In the genomic region with DNA sequence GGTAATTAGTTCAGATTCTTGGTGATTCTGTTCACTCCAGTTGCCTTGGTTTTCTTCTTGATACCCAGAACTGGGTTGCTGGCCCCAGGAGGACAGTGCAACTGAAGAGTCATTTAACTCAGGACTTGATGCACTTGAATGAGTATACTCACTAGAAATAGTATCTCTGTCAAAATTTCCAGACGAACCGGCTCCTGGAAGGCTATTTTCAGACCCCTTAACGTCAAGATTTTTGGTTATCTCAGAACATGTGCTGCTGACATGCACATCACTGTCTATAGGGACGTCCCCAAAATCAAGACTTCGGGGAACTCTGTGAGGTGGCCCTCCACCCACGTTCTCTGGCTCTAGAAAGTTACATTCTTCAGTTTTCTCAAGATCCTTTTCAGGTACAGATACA, we compare ENCODE assay signal across 21 cellular contexts. TPM values are rescaled to one million over a fixed set of nuclear protein-coding genes. Genes with fewer than 3 reads are reported as not detected.
DNase-seq lines count a peak whose midpoint lies in the region; ATAC-seq and TF ChIP-seq lines count a peak whose summit lies in the region.
"Had no signal": no experiment of that assay in that cellular context is flagged by ENCODE, and none has a peak within 500 bp of the region (broad histone marks: within the 10 kb centered on the region; RNA-seq: fewer than 3 reads in every experiment).

No MANE protein-coding gene starts in this region.

- H3K27me3 Mint-ChIP-seq in activated naive CD8-positive, alpha-beta T cell treated with anti-CD3 and anti-CD28 coated beads, Interleukin-2, amount 50 U/mL, for 24 hours = peaks cover 32% of the 10 kb centered on the region
- peaks cover 54% of the 10 kb centered on the region for H3K27me3 Mint-ChIP-seq in activated naive CD8-positive, alpha-beta T cell treated with anti-CD3 and anti-CD28 coated beads for 36 hours
- H3K27me3 Mint-ChIP-seq in stimulated activated naive CD8-positive, alpha-beta T cell treated with anti-CD3 and anti-CD28 coated beads, Interleukin-15, Interleukin-2, amounts not matched to agents 100 ng/mL and 50 ng/mL, for 24 hours = peaks cover 46% of the 10 kb centered on the region

- ATAC-seq in activated naive CD8-positive, alpha-beta T cell treated with anti-CD3 and anti-CD28 coated beads, Interleukin-2, amount 50 U/mL, for 24 hours = peak; percentile 56
- ATAC-seq in GM21619 (IDR thresholded peaks at IDR 0.05; ENCODE audit: unreplicated experiment) = peak; percentile 55
- peak; percentile 58 for ATAC-seq in HG03103 (IDR thresholded peaks at IDR 0.05; ENCODE audit: low read depth, unreplicated experiment)
- ATAC-seq in sciatic nerve = no peak
- ATAC-seq: HepG2, left cardiac atrium had no signal

- TF ChIP-seq CTCF in coronary artery (IDR thresholded peaks at IDR 0.05) = no peak

- H3K27ac Mint-ChIP-seq in activated naive CD8-positive, alpha-beta T cell treated with anti-CD3 and anti-CD28 coated beads, Interleukin-2, amount 50 U/mL, for 24 hours = peak overlapping the region; percentile 32
- no peak overlapping the region for H3K27ac Mint-ChIP-seq in activated naive CD8-positive, alpha-beta T cell treated with anti-CD3 and anti-CD28 coated beads for 36 hours
- H3K27ac Mint-ChIP-seq in stimulated activated naive CD8-positive, alpha-beta T cell treated with anti-CD3 and anti-CD28 coated beads, Interleukin-15, Interleukin-2, amounts not matched to agents 100 ng/mL and 50 ng/mL, for 24 hours = peak overlapping the region; percentile 15
- H3K27ac Mint-ChIP-seq: activated naive CD4-positive, alpha-beta T cell treated with anti-CD3 and anti-CD28 coated beads, Interleukin-2, amount 50 U/mL, for 72 hours; brain; dendritic cell treated with granulocyte-macrophage colony-stimulating factor and Interleukin-4, amounts not matched to agents 40 ng/mL and 50 ng/mL, for 4 days had no signal

- DNase-seq in activated naive CD8-positive, alpha-beta T cell treated with anti-CD3 and anti-CD28 coated beads, Interleukin-2, amount 50 U/mL, for 24 hours = no peak
- DNase-seq in activated naive CD8-positive, alpha-beta T cell treated with anti-CD3 and anti-CD28 coated beads for 36 hours = no peak
- DNase-seq in sciatic nerve (ENCODE audit: low spot score) (no peak), coronary artery (ENCODE audit: low spot score) (no peak), RKO (ENCODE audit: low spot score) (no peak)
- DNase-seq: activated T-cell treated with anti-CD3 and anti-CD28 coated beads, Interleukin-2, amount 50 U/mL, for 24 hours; foreskin melanocyte; left cardiac atrium; spleen had no signal

- no peak overlapping the region for H3K27ac ChIP-seq in coronary artery
- H3K27ac ChIP-seq: epithelial cell of prostate, spleen had no signal

- H3K4me3 Mint-ChIP-seq in activated naive CD8-positive, alpha-beta T cell treated with anti-CD3 and anti-CD28 coated beads, Interleukin-2, amount 50 U/mL, for 24 hours = no peak overlapping the region
- H3K4me3 Mint-ChIP-seq in activated naive CD8-positive, alpha-beta T cell treated with anti-CD3 and anti-CD28 coated beads for 36 hours = no peak overlapping the region
- H3K4me3 Mint-ChIP-seq in stimulated activated naive CD8-positive, alpha-beta T cell treated with anti-CD3 and anti-CD28 coated beads, Interleukin-15, Interleukin-2, amounts not matched to agents 100 ng/mL and 50 ng/mL, for 24 hours = no peak overlapping the region
- H3K4me3 Mint-ChIP-seq: activated T-cell treated with anti-CD3 and anti-CD28 coated beads, Interleukin-2, amount 50 U/mL, for 24 hours; brain; dendritic cell treated with granulocyte-macrophage colony-stimulating factor and Interleukin-4, amounts not matched to agents 40 ng/mL and 50 ng/mL, for 4 days; neural crest cell had no signal

- intact Hi-C loops in sciatic nerve (cut with DNase I) = loop anchor here (10.0 kb wide), 1 partner anchor 263 kb away; no protein-coding TSS in a partner anchor

- no peaks in the 10 kb centered on the region for H3K36me3 Mint-ChIP-seq in activated naive CD8-positive, alpha-beta T cell treated with anti-CD3 and anti-CD28 coated beads, Interleukin-2, amount 50 U/mL, for 24 hours (ENCODE audit: low read depth)
- H3K36me3 Mint-ChIP-seq in activated naive CD8-positive, alpha-beta T cell treated with anti-CD3 and anti-CD28 coated beads for 36 hours = no peaks in the 10 kb centered on the region
- no peaks in the 10 kb centered on the region for H3K36me3 Mint-ChIP-seq in stimulated activated naive CD8-positive, alpha-beta T cell treated with anti-CD3 and anti-CD28 coated beads, Interleukin-15, Interleukin-2, amounts not matched to agents 100 ng/mL and 50 ng/mL, for 24 hours (ENCODE audit: low read depth)
- H3K36me3 Mint-ChIP-seq: activated naive CD4-positive, alpha-beta T cell treated with anti-CD3 and anti-CD28 coated beads, Interleukin-2, amount 50 U/mL, for 72 hours had no signal

- no peak overlapping the region for H3K4me3 ChIP-seq in coronary artery
- H3K4me3 ChIP-seq: spleen had no signal

- H3K4me1 Mint-ChIP-seq in activated naive CD8-positive, alpha-beta T cell treated with anti-CD3 and anti-CD28 coated beads, Interleukin-2, amount 50 U/mL, for 24 hours = peaks cover 2% of the 10 kb centered on the region
- peaks cover 3% of the 10 kb centered on the region for H3K4me1 Mint-ChIP-seq in activated naive CD8-positive, alpha-beta T cell treated with anti-CD3 and anti-CD28 coated beads for 36 hours
- H3K4me1 Mint-ChIP-seq in stimulated activated naive CD8-positive, alpha-beta T cell treated with anti-CD3 and anti-CD28 coated beads, Interleukin-15, Interleukin-2, amounts not matched to agents 100 ng/mL and 50 ng/mL, for 24 hours (ENCODE audit: low read depth) = peaks cover 7% of the 10 kb centered on the region
- H3K4me1 Mint-ChIP-seq: neural crest cell had no signal

- no peaks in the 10 kb centered on the region for H3K9me3 Mint-ChIP-seq in activated naive CD8-positive, alpha-beta T cell treated with anti-CD3 and anti-CD28 coated beads, Interleukin-2, amount 50 U/mL, for 24 hours
- no peaks in the 10 kb centered on the region for H3K9me3 Mint-ChIP-seq in activated naive CD8-positive, alpha-beta T cell treated with anti-CD3 and anti-CD28 coated beads for 36 hours
- H3K9me3 Mint-ChIP-seq in stimulated activated naive CD8-positive, alpha-beta T cell treated with anti-CD3 and anti-CD28 coated beads, Interleukin-15, Interleukin-2, amounts not matched to agents 100 ng/mL and 50 ng/mL, for 24 hours = no peaks in the 10 kb centered on the region
- H3K9me3 Mint-ChIP-seq: activated naive CD4-positive, alpha-beta T cell treated with anti-CD3 and anti-CD28 coated beads, Interleukin-2, amount 50 U/mL, for 72 hours; activated T-cell treated with anti-CD3 and anti-CD28 coated beads, Interleukin-2, amount 50 U/mL, for 24 hours; dendritic cell treated with granulocyte-macrophage colony-stimulating factor and Interleukin-4, amounts not matched to agents 40 ng/mL and 50 ng/mL, for 4 days; neural crest cell had no signal

RNA-seq across cellular contexts. Expression of a gene that starts 56.7 kb away (rescaled TPM):
- not detected for total RNA-seq in activated naive CD8-positive, alpha-beta T cell treated with anti-CD3 and anti-CD28 coated beads for 36 hours
- total RNA-seq in sciatic nerve = 0.18 TPM
- total RNA-seq: A673; activated naive CD4-positive, alpha-beta T cell treated with anti-CD3 and anti-CD28 coated beads, Interleukin-2, amount 50 U/mL, for 72 hours; HepG2; left cardiac atrium; M059J; NCI-H460; neural crest cell had no signal
